In the genomic region with DNA sequence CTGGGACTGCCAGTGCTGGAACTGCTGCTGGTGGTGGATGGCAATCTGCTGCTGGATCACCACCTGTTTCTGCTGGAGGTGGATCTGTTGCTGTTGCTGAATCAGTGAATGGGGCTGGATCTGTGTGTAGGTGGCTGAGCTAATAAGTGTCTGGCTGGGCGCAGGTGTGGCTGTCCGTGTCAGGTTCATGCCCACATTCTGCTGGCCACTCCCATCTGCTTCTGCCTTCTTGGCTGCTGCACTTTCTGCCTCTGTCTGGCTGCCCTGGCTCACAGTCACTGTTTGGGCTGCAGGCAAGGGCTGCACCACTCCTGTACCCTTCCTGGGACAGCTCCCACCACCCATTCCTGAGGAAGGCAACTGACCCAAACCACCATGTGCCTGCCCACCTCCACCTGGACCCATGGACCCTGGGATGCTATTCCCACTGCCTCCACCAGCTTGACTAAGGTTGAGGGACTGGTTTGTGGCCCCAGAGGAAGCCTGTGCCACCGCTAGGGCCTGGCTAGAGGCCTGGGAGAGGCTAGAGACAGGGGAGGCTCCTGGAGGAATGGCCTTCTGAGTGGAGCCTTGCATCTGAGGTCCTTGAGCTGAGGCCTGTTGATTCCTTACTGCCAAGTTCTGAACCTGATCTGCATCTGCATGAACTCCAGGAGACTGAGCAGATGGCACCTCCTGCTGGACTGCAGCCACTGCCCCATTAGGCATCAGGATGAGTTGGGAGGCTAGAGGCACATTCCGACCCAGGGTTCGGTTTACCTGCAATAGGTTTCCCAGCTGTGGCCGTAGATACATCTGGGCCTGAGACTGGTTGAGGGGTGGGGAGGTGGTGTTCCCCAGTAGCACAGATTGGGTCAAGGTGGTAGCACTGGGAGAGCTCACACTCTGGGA, we compare ENCODE assay signal across 10 cellular contexts. TPM values are rescaled to one million over a fixed set of nuclear protein-coding genes. Genes with fewer than 3 reads are reported as not detected.
"Had no signal": no experiment of that assay in that cellular context is flagged by ENCODE, and none has a peak within 500 bp of the region (broad histone marks: within the 10 kb centered on the region; RNA-seq: fewer than 3 reads in every experiment).

No MANE protein-coding gene starts in this region.

RNA-seq across cellular contexts. Expression of a gene that starts 12.3 kb away (rescaled TPM):
- total RNA-seq: activated CD4-positive, alpha-beta memory T cell treated with anti-CD3 and anti-CD28 coated beads, Interleukin-2, amount 10 ng/mL, durations not matched to agents 7 days and 5 days; activated CD4-positive, alpha-beta T cell treated with anti-CD3 and anti-CD28 coated beads for 36 hours; activated CD8-positive, alpha-beta memory T cell treated with anti-CD3 and anti-CD28 coated beads for 36 hours; activated naive CD4-positive, alpha-beta T cell treated with anti-CD3 and anti-CD28 coated beads for 36 hours; activated T-helper 17 cell treated with anti-CD3 and anti-CD28 coated beads, Interleukin-2, amount 50 U/mL, for 72 hours; astrocyte; MCF 10A; PC-9; RPMI7951; T-cell had no signal

RNA-seq across cellular contexts. Expression of a gene that starts 13.4 kb away (rescaled TPM):
- total RNA-seq: activated CD4-positive, alpha-beta memory T cell treated with anti-CD3 and anti-CD28 coated beads, Interleukin-2, amount 10 ng/mL, durations not matched to agents 7 days and 5 days; activated CD4-positive, alpha-beta T cell treated with anti-CD3 and anti-CD28 coated beads for 36 hours; activated CD8-positive, alpha-beta memory T cell treated with anti-CD3 and anti-CD28 coated beads for 36 hours; activated naive CD4-positive, alpha-beta T cell treated with anti-CD3 and anti-CD28 coated beads for 36 hours; activated T-helper 17 cell treated with anti-CD3 and anti-CD28 coated beads, Interleukin-2, amount 50 U/mL, for 72 hours; astrocyte; MCF 10A; PC-9; RPMI7951; T-cell had no signal

RNA-seq across cellular contexts. Expression of a gene that starts 30.1 kb away (rescaled TPM):
- total RNA-seq: activated CD4-positive, alpha-beta memory T cell treated with anti-CD3 and anti-CD28 coated beads, Interleukin-2, amount 10 ng/mL, durations not matched to agents 7 days and 5 days; activated CD4-positive, alpha-beta T cell treated with anti-CD3 and anti-CD28 coated beads for 36 hours; activated CD8-positive, alpha-beta memory T cell treated with anti-CD3 and anti-CD28 coated beads for 36 hours; activated naive CD4-positive, alpha-beta T cell treated with anti-CD3 and anti-CD28 coated beads for 36 hours; activated T-helper 17 cell treated with anti-CD3 and anti-CD28 coated beads, Interleukin-2, amount 50 U/mL, for 72 hours; astrocyte; MCF 10A; PC-9; RPMI7951; T-cell had no signal

RNA-seq across cellular contexts. Expression of a gene that starts 51.0 kb away (rescaled TPM):
- total RNA-seq: activated CD4-positive, alpha-beta memory T cell treated with anti-CD3 and anti-CD28 coated beads, Interleukin-2, amount 10 ng/mL, durations not matched to agents 7 days and 5 days; activated CD4-positive, alpha-beta T cell treated with anti-CD3 and anti-CD28 coated beads for 36 hours; activated CD8-positive, alpha-beta memory T cell treated with anti-CD3 and anti-CD28 coated beads for 36 hours; activated naive CD4-positive, alpha-beta T cell treated with anti-CD3 and anti-CD28 coated beads for 36 hours; activated T-helper 17 cell treated with anti-CD3 and anti-CD28 coated beads, Interleukin-2, amount 50 U/mL, for 72 hours; astrocyte; MCF 10A; PC-9; RPMI7951; T-cell had no signal

RNA-seq across cellular contexts. Expression of a gene that starts 56.2 kb away (rescaled TPM):
- total RNA-seq: activated CD4-positive, alpha-beta T cell treated with anti-CD3 and anti-CD28 coated beads for 36 hours; activated CD8-positive, alpha-beta memory T cell treated with anti-CD3 and anti-CD28 coated beads for 36 hours; activated naive CD4-positive, alpha-beta T cell treated with anti-CD3 and anti-CD28 coated beads for 36 hours; activated T-helper 17 cell treated with anti-CD3 and anti-CD28 coated beads, Interleukin-2, amount 50 U/mL, for 72 hours; astrocyte; MCF 10A; PC-9; RPMI7951; T-cell had no signal
